ENCODE assay signal across 26 cellular contexts in the genomic region with DNA sequence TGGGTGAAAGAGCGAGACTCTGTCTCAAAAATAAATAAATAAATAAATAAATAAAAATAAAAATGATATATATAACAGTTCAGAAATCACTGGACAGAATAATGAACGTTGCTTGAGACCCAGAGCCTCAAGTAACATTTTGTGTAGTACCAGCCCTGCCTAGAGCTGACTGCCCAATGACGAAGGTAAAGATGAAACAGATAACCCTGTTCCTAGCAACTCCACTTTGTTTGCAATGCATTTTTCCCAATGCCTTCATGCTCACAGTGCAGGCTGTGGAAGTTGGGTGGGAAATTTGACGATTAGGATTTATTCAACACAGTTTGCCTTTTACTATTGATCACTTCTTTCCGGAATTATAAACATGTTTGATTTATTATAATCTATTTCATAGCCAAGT.
"Had no signal": no experiment of that assay in that cellular context is flagged by ENCODE, and none has a peak within 500 bp of the region (broad histone marks: within the 10 kb centered on the region; RNA-seq: fewer than 3 reads in every experiment).

No MANE protein-coding gene starts in this region.

- H3K27ac Mint-ChIP-seq: naive thymus-derived CD8-positive, alpha-beta T cell; progenitor cell of endocrine pancreas; stimulated activated memory B cell treated with anti-CD40 and anti-IgM and Interleukin-4, amounts not matched to agents 10 μg/mL and 1 μg/mL and 100 μg/mL, for 72 hours; stimulated activated naive CD8-positive, alpha-beta T cell treated with anti-CD3 and anti-CD28 coated beads, Interleukin-15, amount 100 ng/mL, for 72 hours had no signal

- H3K36me3 ChIP-seq: heart left ventricle, left lung, lower lobe of right lung, right atrium auricular region, sigmoid colon, transverse colon, upper lobe of right lung had no signal

- H3K4me3 ChIP-seq: heart left ventricle, left lung, lower lobe of right lung, right atrium auricular region, sigmoid colon, transverse colon, upper lobe of right lung had no signal

- DNase-seq: heart left ventricle; kidney glomerular epithelial cell; left cardiac atrium; left lung; lower lobe of right lung; mammary epithelial cell; mesenchymal stem cell; naive thymus-derived CD8-positive, alpha-beta T cell; nucleus accumbens; sigmoid colon; small intestine; stimulated activated CD4-positive, alpha-beta T cell treated with anti-CD3 and anti-CD28 coated beads, Interleukin-1b, Interleukin-23, amount 100 ng/mL, for 48 hours; stimulated activated CD4-positive, alpha-beta T cell treated with anti-CD3 and anti-CD28 coated beads, Interleukin-2, amount 100 ng/mL, for 48 hours; stimulated activated CD4-positive, alpha-beta T cell treated with anti-CD3 and anti-CD28 coated beads, Interleukin-4, amount 100 ng/mL, for 4 hours; stimulated activated CD8-positive, alpha-beta memory T cell treated with anti-CD3 and anti-CD28 coated beads, Interleukin-4, amount 100 ng/mL, for 48 hours; stimulated activated naive CD4-positive, alpha-beta T cell treated with Interleukin-2 at 50 U/mL for 16 hours; stimulated activated naive CD8-positive, alpha-beta T cell treated with anti-CD3 and anti-CD28 coated beads, Interleukin-15, amount 100 ng/mL, for 72 hours; substantia nigra; transverse colon; upper lobe of right lung had no signal

- H3K4me3 Mint-ChIP-seq: naive thymus-derived CD8-positive, alpha-beta T cell; nephron; neural crest cell; stimulated activated memory B cell treated with anti-CD40 and anti-IgM and Interleukin-4, amounts not matched to agents 10 μg/mL and 1 μg/mL and 100 μg/mL, for 72 hours; stimulated activated naive CD8-positive, alpha-beta T cell treated with anti-CD3 and anti-CD28 coated beads, Interleukin-15, amount 100 ng/mL, for 72 hours had no signal

- H3K79me2 ChIP-seq: parathyroid adenoma had no signal

- H2AFZ ChIP-seq: parathyroid adenoma had no signal

- H3K27me3 Mint-ChIP-seq: progenitor cell of endocrine pancreas; stimulated activated memory B cell treated with anti-CD40 and anti-IgM and Interleukin-4, amounts not matched to agents 10 μg/mL and 1 μg/mL and 100 μg/mL, for 72 hours; stimulated activated naive CD8-positive, alpha-beta T cell treated with anti-CD3 and anti-CD28 coated beads, Interleukin-15, amount 100 ng/mL, for 72 hours had no signal

- H3K9me3 ChIP-seq: heart left ventricle, left lung, lower lobe of right lung, right atrium auricular region, sigmoid colon, transverse colon, upper lobe of right lung had no signal

- H3K36me3 Mint-ChIP-seq: naive thymus-derived CD8-positive, alpha-beta T cell; stimulated activated memory B cell treated with anti-CD40 and anti-IgM and Interleukin-4, amounts not matched to agents 10 μg/mL and 1 μg/mL and 100 μg/mL, for 72 hours had no signal

- H3K4me1 ChIP-seq: left lung, lower lobe of right lung, parathyroid adenoma, transverse colon, upper lobe of right lung had no signal

- ATAC-seq: left cardiac atrium; left lung; lower lobe of right lung; naive thymus-derived CD8-positive, alpha-beta T cell; stimulated activated memory B cell treated with anti-CD40 and anti-IgM and Interleukin-4, amounts not matched to agents 10 μg/mL and 1 μg/mL and 100 μg/mL, for 72 hours; stimulated activated naive CD8-positive, alpha-beta T cell treated with anti-CD3 and anti-CD28 coated beads, Interleukin-15, amount 100 ng/mL, for 72 hours; upper lobe of right lung had no signal

- H3K27me3 ChIP-seq: heart left ventricle, left lung, right atrium auricular region, sigmoid colon, transverse colon, upper lobe of right lung had no signal

- H3K27ac ChIP-seq: left lung, lower lobe of right lung, parathyroid adenoma, right atrium auricular region, transverse colon, upper lobe of right lung had no signal

- H3K9me3 Mint-ChIP-seq: naive thymus-derived CD8-positive, alpha-beta T cell; nephron; neural crest cell; stimulated activated memory B cell treated with anti-CD40 and anti-IgM and Interleukin-4, amounts not matched to agents 10 μg/mL and 1 μg/mL and 100 μg/mL, for 72 hours; stimulated activated naive CD8-positive, alpha-beta T cell treated with anti-CD3 and anti-CD28 coated beads, Interleukin-15, amount 100 ng/mL, for 72 hours had no signal

- H3K4me1 Mint-ChIP-seq: neural crest cell; stimulated activated memory B cell treated with anti-CD40 and anti-IgM and Interleukin-4, amounts not matched to agents 10 μg/mL and 1 μg/mL and 100 μg/mL, for 72 hours; stimulated activated naive CD8-positive, alpha-beta T cell treated with anti-CD3 and anti-CD28 coated beads, Interleukin-15, amount 100 ng/mL, for 72 hours had no signal
